ENCODE assay signal across 20 cellular contexts in the genomic region with DNA sequence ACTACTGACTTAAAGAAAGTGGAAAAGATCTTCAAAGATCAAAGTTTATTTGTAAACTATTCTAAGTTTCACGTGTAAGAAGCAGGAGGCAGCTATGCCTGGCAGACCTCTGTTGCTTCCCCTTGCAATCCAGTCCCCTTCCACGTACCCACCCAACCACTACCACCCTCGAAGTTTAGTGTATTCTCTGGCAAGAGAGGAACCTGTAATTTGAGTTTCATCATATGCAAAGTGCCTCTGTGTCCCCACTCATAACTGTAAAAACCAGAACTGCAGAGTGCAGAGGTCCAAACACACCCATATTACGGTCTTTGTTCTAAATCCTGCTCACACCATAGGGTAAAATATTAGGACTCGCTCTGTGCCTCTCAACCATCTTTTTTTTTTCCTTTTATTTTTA.
"Had no signal": no experiment of that assay in that cellular context is flagged by ENCODE, and none has a peak within 500 bp of the region (broad histone marks: within the 10 kb centered on the region; RNA-seq: fewer than 3 reads in every experiment).

No MANE protein-coding gene starts in this region.

- H3K36me3 Mint-ChIP-seq: activated naive CD8-positive, alpha-beta T cell; natural killer cell had no signal

- H3K27me3 Mint-ChIP-seq: dendritic cell treated with granulocyte-macrophage colony-stimulating factor and Interleukin-4, amounts not matched to agents 40 ng/mL and 50 ng/mL, for 4 days had no signal

- H3K9me3 ChIP-seq: thoracic aorta, upper lobe of left lung had no signal

- H3K27ac Mint-ChIP-seq: activated naive CD8-positive, alpha-beta T cell; dendritic cell treated with granulocyte-macrophage colony-stimulating factor and Interleukin-4, amounts not matched to agents 40 ng/mL and 50 ng/mL, for 4 days; natural killer cell; stimulated activated effector memory CD8-positive, alpha-beta T cell treated with anti-CD3 and anti-CD28 coated beads, Interleukin-12 subunit alpha, Interleukin-12 subunit beta, amount 100 ng/mL, for 72 hours had no signal

- H3K4me3 ChIP-seq: cardiac muscle cell, hepatocyte, right lobe of liver, thoracic aorta, upper lobe of left lung had no signal

- H3K27ac ChIP-seq: cardiac muscle cell, hepatocyte, parathyroid adenoma, right lobe of liver, thoracic aorta, upper lobe of left lung, WERI-Rb-1 had no signal

- H3K4me3 Mint-ChIP-seq: activated naive CD8-positive, alpha-beta T cell; dendritic cell treated with granulocyte-macrophage colony-stimulating factor and Interleukin-4, amounts not matched to agents 40 ng/mL and 50 ng/mL, for 4 days; natural killer cell; stimulated activated effector memory CD8-positive, alpha-beta T cell treated with anti-CD3 and anti-CD28 coated beads, Interleukin-12 subunit alpha, Interleukin-12 subunit beta, amount 100 ng/mL, for 72 hours had no signal

- H3K36me3 ChIP-seq: cardiac muscle cell, right lobe of liver, upper lobe of left lung had no signal

- H3K27me3 ChIP-seq: cardiac muscle cell, hepatocyte, right lobe of liver, upper lobe of left lung had no signal

- DNase-seq: activated CD4-positive, alpha-beta T cell treated with anti-CD3 and anti-CD28 coated beads, Interleukin-2, amount 50 U/mL, for 4 hours; activated gamma-delta T cell treated with Interleukin-2 at 50 U/mL for 16 hours; amniotic stem cell; effector memory CD4-positive, alpha-beta T cell; left cardiac atrium; natural killer cell; right lobe of liver; small intestine; stimulated activated CD4-positive, alpha-beta T cell treated with anti-CD3 and anti-CD28 coated beads, Interleukin-15, amount 100 ng/mL, for 24 hours; stimulated activated CD4-positive, alpha-beta T cell treated with anti-CD3 and anti-CD28 coated beads, Interleukin-4, amount 100 ng/mL, for 1 hour; T-helper 2 cell; upper lobe of left lung; WERI-Rb-1 had no signal

- H3K4me1 ChIP-seq: parathyroid adenoma had no signal
